In genomic region chr22:50507991-50508884, GRCh38 we compare ENCODE assay signal across 8 cellular contexts. TPM values are rescaled to one million over a fixed set of nuclear protein-coding genes. Genes with fewer than 3 reads are reported as not detected.
DNase-seq lines count a peak whose midpoint lies in the region; ATAC-seq and TF ChIP-seq lines count a peak whose summit lies in the region.

NCAPH2 (plus strand) TSS chr22:50508224; CDS start chr22:50508338, 114 bp downstream.

- intact Hi-C loops in CD8-positive, alpha-beta T cell (cut with DNase I, micrococcal nuclease), result loop anchor here (1.0 to 10.0 kb wide), 13 partner anchors 17 to 263 kb away; partner anchors contain the start of genes ARSA (in 2 of the 2), CHKB (in 2 of the 2), PPP6R2 (in 2 of the 2) and SBF1 (in 2 of the 2)

- peak within 1 kb of the TSS; percentile 93 for H3K27ac ChIP-seq in CD8-positive, alpha-beta T cell (ENCODE audit: low read depth, low read length)
- H3K27ac ChIP-seq in mesenchymal stem cell (ENCODE audit: low read length, poor library complexity, severe bottlenecking), result peak within 1 kb of the TSS; percentile 60

- peak within 1 kb of the TSS in 1 of 2 experiments; percentile 46 for H3K23ac ChIP-seq in mesenchymal stem cell (ENCODE audit: low read length in 2 of 2)

- H3K9ac ChIP-seq in endocrine pancreas (ENCODE audit: control insufficient read depth, insufficient read depth, low read length), result peak within 1 kb of the TSS; percentile 88
- peak within 1 kb of the TSS; percentile 97 for H3K9ac ChIP-seq in mesenchymal stem cell (ENCODE audit: low read length)

- H3K4me2 ChIP-seq in mesenchymal stem cell (ENCODE audit: low read length, poor library complexity, severe bottlenecking), result peak within 1 kb of the TSS; percentile 64

- peak within 1 kb of the TSS; percentile 96 for H3K4me3 Mint-ChIP-seq in CD8-positive, alpha-beta T cell
- peak within 1 kb of the TSS; percentile 98 for H3K4me3 Mint-ChIP-seq in activated CD8-positive, alpha-beta memory T cell treated with anti-CD3 and anti-CD28 coated beads, Interleukin-2, amount 10 ng/mL, durations not matched to agents 7 days and 5 days

- no peaks in the 10 kb centered on the region for H3K27me3 ChIP-seq in CD8-positive, alpha-beta T cell (ENCODE audit: insufficient read depth, low read length)
- no peaks in the 10 kb centered on the region for H3K27me3 ChIP-seq in endocrine pancreas (ENCODE audit: control insufficient read depth, insufficient read depth, low read length)
- H3K27me3 ChIP-seq in mesenchymal stem cell (ENCODE audit: control insufficient read depth in 1 of 2, insufficient read depth in 1 of 2, low read length in 2 of 2), result no peaks in the 10 kb centered on the region

- DNase-seq in CD8-positive, alpha-beta T cell, result peak in 6 of 7 experiments; percentile 94 to 99 (median 97)
- DNase-seq in HPDE6-E6E7 (ENCODE audit: extremely low spot score), result peak; percentile 93
- DNase-seq in NK-92 treated with Interleukin-12 subunit alpha and Interleukin-12 subunit beta, amount 100 ng/mL, for 24 hours (lab: John Stamatoyannopoulos, UW), result peak; percentile 96
- peak; percentile 98 for DNase-seq in activated CD8-positive, alpha-beta memory T cell treated with anti-CD3 and anti-CD28 coated beads, Interleukin-2, amount 10 ng/mL, durations not matched to agents 7 days and 5 days
- peak; percentile 96 for DNase-seq in mesenchymal stem cell
- peak; percentile 98 for DNase-seq in stimulated activated CD8-positive, alpha-beta memory T cell treated with anti-CD3 and anti-CD28 coated beads, Interleukin-12 subunit alpha, Interleukin-12 subunit beta, amount 100 ng/mL, for 4 hours (ENCODE audit: low read depth)

- POLR2A ChIA-PET in CD8-positive, alpha-beta T cell (lab: Charles Lee), result interaction anchor here (0.6 to 6.1 kb wide), 25 partner anchors 9 to 317 kb away, joined by 3 to 98 read pairs (median 4); partner anchors contain the start of genes CHKB, KLHDC7B, SCO2 and SYCE3

- under 1% methylated on average over 51 of the region's 76 CpGs for WGBS in mesenchymal stem cell

- peak within 1 kb of the TSS; percentile 99 for H3K27ac Mint-ChIP-seq in CD8-positive, alpha-beta T cell
- peak within 1 kb of the TSS; percentile 93 for H3K27ac Mint-ChIP-seq in activated CD8-positive, alpha-beta memory T cell treated with anti-CD3 and anti-CD28 coated beads, Interleukin-2, amount 10 ng/mL, durations not matched to agents 7 days and 5 days

- no peaks in the 10 kb centered on the region for H3K9me3 ChIP-seq in CD8-positive, alpha-beta T cell (ENCODE audit: low read length)
- H3K9me3 ChIP-seq in endocrine pancreas (ENCODE audit: control insufficient read depth, low read length) (no peaks in the 10 kb centered on the region), mesenchymal stem cell (ENCODE audit: control insufficient read depth, low read length) (no peaks in the 10 kb centered on the region)

- H4K8ac ChIP-seq in mesenchymal stem cell (ENCODE audit: low read length), result peak within 1 kb of the TSS; percentile 97

- H2BK15ac ChIP-seq in mesenchymal stem cell (ENCODE audit: low read depth, poor library complexity, severe bottlenecking), result peak within 1 kb of the TSS; percentile 80

- H2AK5ac ChIP-seq in mesenchymal stem cell (ENCODE audit: low read length, severe bottlenecking), result no peak within 1 kb of the TSS

- H2BK12ac ChIP-seq in mesenchymal stem cell (ENCODE audit: low read length in 2 of 2), result no peak within 1 kb of the TSS

- H3K36me3 Mint-ChIP-seq in CD8-positive, alpha-beta T cell, result peaks cover 27% of the 10 kb centered on the region
- peaks cover 4% of the 10 kb centered on the region for H3K36me3 Mint-ChIP-seq in activated CD8-positive, alpha-beta memory T cell treated with anti-CD3 and anti-CD28 coated beads, Interleukin-2, amount 10 ng/mL, durations not matched to agents 7 days and 5 days

- peaks cover 28% of the 10 kb centered on the region for H3K79me1 ChIP-seq in mesenchymal stem cell (replicated peaks; ENCODE audit: low read length, poor library complexity, severe bottlenecking)

- peaks cover 17% of the 10 kb centered on the region for H3K36me3 ChIP-seq in CD8-positive, alpha-beta T cell (ENCODE audit: insufficient read depth, low read length)
- H3K36me3 ChIP-seq in endocrine pancreas (ENCODE audit: control insufficient read depth, insufficient read depth, low read length) (no peaks in the 10 kb centered on the region), mesenchymal stem cell (ENCODE audit: control insufficient read depth in 1 of 2, insufficient read depth in 2 of 2, low read depth in 1 of 2, low read length in 2 of 2) (peaks cover 22 to 32% of the 10 kb centered on the region in 2 experiments)

- H3K14ac ChIP-seq in mesenchymal stem cell (ENCODE audit: low read length in 2 of 2), result peak within 1 kb of the TSS in 1 of 2 experiments; percentile 92

- no peaks in the 10 kb centered on the region for H3K27me3 Mint-ChIP-seq in CD8-positive, alpha-beta T cell (ENCODE audit: low read depth)
- H3K27me3 Mint-ChIP-seq in activated CD8-positive, alpha-beta memory T cell treated with anti-CD3 and anti-CD28 coated beads, Interleukin-2, amount 10 ng/mL, durations not matched to agents 7 days and 5 days, result no peaks in the 10 kb centered on the region

- no peak within 1 kb of the TSS for H2BK5ac ChIP-seq in mesenchymal stem cell (ENCODE audit: low read depth, low read length, poor library complexity, severe bottlenecking)

- CTCF ChIA-PET in CD8-positive, alpha-beta T cell (lab: Charles Lee), result interaction anchor here (0.9 to 3.7 kb wide), 7 partner anchors 10 to 113 kb away, joined by 3 to 32 read pairs (median 5); partner anchors contain the start of gene SCO2
- CTCF ChIA-PET in activated CD8-positive, alpha-beta memory T cell treated with anti-CD3 and anti-CD28 coated beads, Interleukin-2, amount 10 ng/mL, durations not matched to agents 7 days and 5 days (lab: Charles Lee), result interaction anchor here (0.6 to 5.8 kb wide), 19 partner anchors 11 to 396 kb away, joined by 3 to 79 read pairs (median 4); partner anchors contain the start of genes ARSA, SCO2 and SYCE3

- H4K91ac ChIP-seq in mesenchymal stem cell (ENCODE audit: low read length), result peak within 1 kb of the TSS; percentile 95

- H2AFZ ChIP-seq in mesenchymal stem cell (ENCODE audit: low read depth, low read length), result peak within 1 kb of the TSS; percentile 55

- H3K9me3 Mint-ChIP-seq in CD8-positive, alpha-beta T cell, result no peaks in the 10 kb centered on the region
- no peaks in the 10 kb centered on the region for H3K9me3 Mint-ChIP-seq in activated CD8-positive, alpha-beta memory T cell treated with anti-CD3 and anti-CD28 coated beads, Interleukin-2, amount 10 ng/mL, durations not matched to agents 7 days and 5 days (ENCODE audit: low read depth)

- peak within 1 kb of the TSS in 1 of 2 experiments; percentile 80 for H3K4ac ChIP-seq in mesenchymal stem cell (ENCODE audit: low read depth in 1 of 2, low read length in 2 of 2)

- peak; percentile 74 for ATAC-seq in CD8-positive, alpha-beta T cell
- peak; percentile 65 for ATAC-seq in GM19463 (IDR thresholded peaks at IDR 0.05; ENCODE audit: unreplicated experiment)
- ATAC-seq in activated CD8-positive, alpha-beta memory T cell treated with anti-CD3 and anti-CD28 coated beads, Interleukin-2, amount 10 ng/mL, durations not matched to agents 7 days and 5 days, result peak; percentile 74

- TF ChIP-seq CTCF in CD8-positive, alpha-beta T cell (IDR thresholded peaks at IDR 0.05), result no peak

- peak within 1 kb of the TSS; percentile 88 for H3K4me3 ChIP-seq in CD8-positive, alpha-beta T cell (ENCODE audit: low read depth, low read length)
- H3K4me3 ChIP-seq in endocrine pancreas (ENCODE audit: control insufficient read depth, insufficient read depth, low read length) (peak within 1 kb of the TSS; percentile 95), mesenchymal stem cell (ENCODE audit: insufficient read depth in 1 of 2, low read depth in 1 of 2, low read length in 2 of 2) (peak within 1 kb of the TSS; percentile 99 to 100)

- H3K4me1 ChIP-seq in CD8-positive, alpha-beta T cell (ENCODE audit: insufficient read depth, low read length), result peaks cover 23% of the 10 kb centered on the region
- H3K4me1 ChIP-seq in endocrine pancreas (ENCODE audit: control insufficient read depth, insufficient read depth, low read length), result peaks cover 6% of the 10 kb centered on the region
- H3K4me1 ChIP-seq in mesenchymal stem cell (ENCODE audit: control insufficient read depth, insufficient read depth, low read depth, low read length), result peaks cover 14% of the 10 kb centered on the region

- H3K4me1 Mint-ChIP-seq in CD8-positive, alpha-beta T cell (ENCODE audit: low read depth), result peaks cover 26% of the 10 kb centered on the region
- H3K4me1 Mint-ChIP-seq in activated CD8-positive, alpha-beta memory T cell treated with anti-CD3 and anti-CD28 coated beads, Interleukin-2, amount 10 ng/mL, durations not matched to agents 7 days and 5 days, result peaks cover 37% of the 10 kb centered on the region

- peak within 1 kb of the TSS; percentile 97 for H3K18ac ChIP-seq in mesenchymal stem cell (ENCODE audit: low read depth in 1 of 2, low read length in 2 of 2)

- H2BK120ac ChIP-seq in mesenchymal stem cell (ENCODE audit: low read depth, low read length), result no peak within 1 kb of the TSS

RNA-seq across cellular contexts. Expression of gene NCAPH2, which starts in this region (rescaled TPM):
- total RNA-seq in CD8-positive, alpha-beta T cell, result 100 to 1,000 TPM; 206 to 209 TPM
- 100 to 1,000 TPM; 136 to 181 TPM for total RNA-seq in activated CD8-positive, alpha-beta memory T cell treated with anti-CD3 and anti-CD28 coated beads, Interleukin-2, amount 10 ng/mL, durations not matched to agents 7 days and 5 days
- 11.7 TPM for polyA plus RNA-seq in mesenchymal stem cell (2013, experiment 1 of 2)
- polyA plus RNA-seq in mesenchymal stem cell (2013, experiment 2 of 2), result 9.7 TPM

Comparison
In these comparisons a context has a peak if more than half of its experiments do, and no peak if none do; other contexts are left out.
1. Peak in every context shown above with its lines: DNase-seq, ATAC-seq, H3K4me3 ChIP-seq and H3K27ac ChIP-seq.